1 cellular context compared by ENCODE assay signal in genomic region chrX:42678133-42678532, GRCh38.
TF ChIP-seq lines count a peak whose summit lies in the region.

No MANE protein-coding gene starts in this region.

TF ChIP-seq in GM23338, 12 proteins besides CTCF, POLR2A, EP300 and RAD21 (continued from another document):
- TF ChIP-seq ZNF462 (CRISPR knock-in tag; IDR thresholded peaks at IDR 0.05) (no peak), ZNF114 (CRISPR knock-in tag; IDR thresholded peaks at IDR 0.05) (no peak), NANOG (IDR thresholded peaks at IDR 0.05; ENCODE audit: borderline replicate concordance) (no peak)
